In the genomic region with DNA sequence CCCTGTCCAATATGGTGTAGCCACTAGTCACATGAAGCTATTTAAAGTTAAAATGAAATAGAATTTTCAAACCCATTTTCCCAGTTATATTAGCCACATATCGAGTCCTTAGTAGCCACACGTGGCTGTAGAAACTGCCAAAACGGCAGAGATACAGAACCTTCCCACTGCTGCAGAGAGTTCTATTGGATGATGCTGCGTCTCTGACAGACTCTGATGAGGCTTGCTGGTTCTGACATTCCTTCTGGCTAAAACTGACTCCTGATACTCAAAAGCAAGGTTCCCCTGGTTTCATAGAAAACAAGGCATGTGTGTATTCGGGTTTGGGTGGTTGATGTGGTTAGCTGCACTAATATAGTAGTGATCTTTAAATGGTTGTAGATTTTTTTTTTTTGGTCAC, we compare ENCODE assay signal across 14 cellular contexts.
DNase-seq lines count a peak whose midpoint lies in the region; ATAC-seq and TF ChIP-seq lines count a peak whose summit lies in the region.
"Had no signal": no experiment of that assay in that cellular context is flagged by ENCODE, and none has a peak within 500 bp of the region (broad histone marks: within the 10 kb centered on the region; RNA-seq: fewer than 3 reads in every experiment).

No MANE protein-coding gene starts in this region.

- no peak overlapping the region for H4K5ac ChIP-seq in H9 (ENCODE audit: insufficient read length, low read depth, low read length)

- no peaks in the 10 kb centered on the region for H3K36me3 Mint-ChIP-seq in H9 (ENCODE audit: insufficient read depth in 1 of 3, low read depth in 3 of 3)

- no peaks in the 10 kb centered on the region for H3K23me2 ChIP-seq in H9 (ENCODE audit: insufficient read length, low read depth, low read length, poor library complexity, severe bottlenecking)

- no peak overlapping the region for H3K56ac ChIP-seq in H9 (ENCODE audit: insufficient read length, low read depth, low read length)

- no peaks in the 10 kb centered on the region for H3K27me3 Mint-ChIP-seq in H9 (ENCODE audit: low read depth)
- H3K27me3 Mint-ChIP-seq: CD4-positive, alpha-beta memory T cell had no signal

- H3K18ac ChIP-seq in H9 (ENCODE audit: insufficient read length, low read depth, low read length) = no peak overlapping the region
- no peak overlapping the region for H3K18ac ChIP-seq in trophoblast cell (ENCODE audit: low read length)

- H4K12ac ChIP-seq in trophoblast cell (ENCODE audit: low read depth, low read length) = no peak overlapping the region

- no peak overlapping the region for H4K8ac ChIP-seq in H9 (replicated peaks; ENCODE audit: insufficient read length, low read depth, low read length)
- no peak overlapping the region for H4K8ac ChIP-seq in trophoblast cell (ENCODE audit: low read depth, low read length)

- peak overlapping the region; percentile 44 for H2BK120ac ChIP-seq in H9 (ENCODE audit: low read depth, low read length, poor library complexity, severe bottlenecking)
- H2BK120ac ChIP-seq in trophoblast cell (ENCODE audit: insufficient read depth, low read length, poor library complexity) = no peak overlapping the region

- H3K4me1 Mint-ChIP-seq in H9 = peaks cover 56 to 73% of the 10 kb centered on the region in 2 experiments

- H2AK5ac ChIP-seq in H9 (ENCODE audit: insufficient read length, low read length) (no peak overlapping the region), trophoblast cell (ENCODE audit: low read length) (no peak overlapping the region)

- H3T11ph ChIP-seq in H9 (ENCODE audit: low read length) = no peak overlapping the region

- no peak overlapping the region for H2BK15ac ChIP-seq in H9 (ENCODE audit: low read depth, low read length)

- no peaks in the 10 kb centered on the region for H3K79me2 ChIP-seq in H9 (ENCODE audit: insufficient read depth, low read length)
- peaks cover 2% of the 10 kb centered on the region for H3K79me2 ChIP-seq in trophoblast cell (ENCODE audit: control insufficient read depth, insufficient read depth, low read length, poor library complexity)
- peaks cover 80% of the 10 kb centered on the region for H3K79me2 ChIP-seq in Karpas-422 (ENCODE audit: low read length)

- peak overlapping the region in 1 of 2 experiments; percentile 61; a peak in 4 of 5 replicates for H3K4me3 Mint-ChIP-seq in H9

- no peak overlapping the region for H2AFZ ChIP-seq in H9 (ENCODE audit: low read length)
- H2AFZ ChIP-seq in trophoblast cell (ENCODE audit: insufficient read depth, low read length, poor library complexity) = no peak overlapping the region
- H2AFZ ChIP-seq in Karpas-422 (ENCODE audit: low read length) = no peak overlapping the region

- peak overlapping the region; percentile 44 to 92 (median 68); a peak in 5 of 7 replicates for H3K27ac Mint-ChIP-seq in H9

- H2BK12ac ChIP-seq in H9 (ENCODE audit: insufficient read length, low read depth, low read length) (no peak overlapping the region), trophoblast cell (ENCODE audit: low read length) (no peak overlapping the region)

- H3K36me3 ChIP-seq in iPS-15b (ENCODE audit: control insufficient read depth, insufficient read depth, low read length) = no peaks in the 10 kb centered on the region
- H3K36me3 ChIP-seq in trophoblast cell (ENCODE audit: control insufficient read depth in 1 of 2, insufficient read depth in 2 of 2, low read length in 2 of 2) = peaks cover 5 to 6% of the 10 kb centered on the region in 2 experiments
- 0 out of 2 replicates have a peak, but pooled peaks cover 16% of the 10 kb centered on the region for H3K36me3 ChIP-seq in Karpas-422 (ENCODE audit: insufficient read depth, low read length)
- H3K36me3 ChIP-seq: breast epithelium, sigmoid colon had no signal

- H3K14ac ChIP-seq in H9 (ENCODE audit: insufficient read depth, low read length) (no peak overlapping the region), trophoblast cell (ENCODE audit: low read length) (no peak overlapping the region)

- peak overlapping the region; percentile 23 for H3K4me2 ChIP-seq in H9 (ENCODE audit: insufficient read depth, insufficient read length, low read length)
- H3K4me2 ChIP-seq in trophoblast cell (ENCODE audit: low read length) = no peak overlapping the region
- H3K4me2 ChIP-seq in Karpas-422 (ENCODE audit: low read depth, low read length, poor library complexity, severe bottlenecking) = no peak overlapping the region

- H2BK20ac ChIP-seq in H9 (ENCODE audit: low read depth, low read length, poor library complexity, severe bottlenecking) = peak overlapping the region; percentile 91

- H3K4me3 ChIP-seq in iPS-15b (ENCODE audit: low read depth, low read length) (peak overlapping the region; percentile 33), trophoblast cell (ENCODE audit: low read depth, low read length) (no peak overlapping the region), Karpas-422 (ENCODE audit: low read length) (no peak overlapping the region)
- H3K4me3 ChIP-seq: sigmoid colon had no signal

- H3K23ac ChIP-seq in H9 (ENCODE audit: insufficient read length, low read depth, low read length) = no peak overlapping the region
- no peak overlapping the region for H3K23ac ChIP-seq in trophoblast cell (ENCODE audit: low read length)

- DNase-seq in H9 (no peak), trophoblast cell (no peak), NK-92 (lab: John Stamatoyannopoulos, UW; ENCODE audit: unreplicated experiment) (no peak), Karpas-422 (no peak), retina (no peak), NAMALWA (ENCODE audit: low spot score) (no peak)
- DNase-seq: activated naive CD4-positive, alpha-beta T cell treated with anti-CD3 and anti-CD28 coated beads, Interleukin-2, amount 50 U/mL, for 16 hours; CD4-positive, alpha-beta memory T cell; MM.1S; sigmoid colon; stimulated activated CD4-positive, alpha-beta T cell treated with anti-CD3 and anti-CD28 coated beads, Interleukin-4, amount 100 ng/mL, for 1 hour had no signal

- H4K91ac ChIP-seq in H9 (ENCODE audit: insufficient read length, low read depth, low read length) = no peak overlapping the region
- H4K91ac ChIP-seq in trophoblast cell (ENCODE audit: low read depth, low read length) = no peak overlapping the region

- no peak overlapping the region for H2BK5ac ChIP-seq in H9 (ENCODE audit: insufficient read length, low read length)
- no peak overlapping the region for H2BK5ac ChIP-seq in trophoblast cell (ENCODE audit: low read depth, low read length, poor library complexity)

- no peaks in the 10 kb centered on the region for H3K9me3 Mint-ChIP-seq in H9

- H4K20me1 ChIP-seq in H9 (ENCODE audit: control insufficient read depth, insufficient read depth, insufficient read length) (no peaks in the 10 kb centered on the region), Karpas-422 (ENCODE audit: insufficient read depth, low read depth, low read length) (no peaks in the 10 kb centered on the region)

- H3K27me3 ChIP-seq in H9 (ENCODE audit: insufficient read depth, low read length) = no peaks in the 10 kb centered on the region
- H3K27me3 ChIP-seq in iPS-15b (ENCODE audit: control insufficient read depth, insufficient read depth, low read length) = no peaks in the 10 kb centered on the region
- no peaks in the 10 kb centered on the region for H3K27me3 ChIP-seq in trophoblast cell (ENCODE audit: insufficient read depth, low read length)
- H3K27me3 ChIP-seq in Karpas-422 (ENCODE audit: low read length) = no peaks in the 10 kb centered on the region
- H3K27me3 ChIP-seq: breast epithelium, sigmoid colon had no signal

- H3K9ac ChIP-seq in H9 (ENCODE audit: extremely low read depth, insufficient read length, low read length) (no peak overlapping the region), iPS-15b (ENCODE audit: low read depth, low read length) (no peak overlapping the region), trophoblast cell (ENCODE audit: low read length) (no peak overlapping the region), Karpas-422 (ENCODE audit: low read length) (no peak overlapping the region)

- ATAC-seq in SK-N-SH treated with all-trans-retinoic acid at 6 μM for 48 hours = peak; percentile 34

- peaks cover 17% of the 10 kb centered on the region for H3K4me1 ChIP-seq in H9 (ENCODE audit: insufficient read depth, low read length)
- H3K4me1 ChIP-seq in iPS-15b (ENCODE audit: control insufficient read depth, insufficient read depth, low read length) = peaks cover 38% of the 10 kb centered on the region
- peaks cover 2 to 6% of the 10 kb centered on the region in 2 experiments for H3K4me1 ChIP-seq in trophoblast cell (ENCODE audit: control insufficient read depth in 1 of 2, insufficient read depth in 2 of 2, low read length in 2 of 2)
- H3K4me1 ChIP-seq in Karpas-422 (ENCODE audit: low read length) = peaks cover 8% of the 10 kb centered on the region
- H3K4me1 ChIP-seq: breast epithelium had no signal

- H3K9me2 ChIP-seq in Karpas-422 (replicated peaks; ENCODE audit: insufficient read depth, low read length) = no peaks in the 10 kb centered on the region

- WGBS in H9 (ENCODE audit: extremely low coverage, insufficient read length, low lambda C conversion rate) = no CpG with 5 or more reads among the region's 5 CpGs
- WGBS in trophoblast cell (ENCODE audit: extremely low coverage, insufficient coverage, insufficient read length) = no CpG with 5 or more reads among the region's 5 CpGs

- no peak for TF ChIP-seq CTCF in H9 (conservative IDR thresholded peaks at IDR 0.05)

- no peaks in the 10 kb centered on the region for H3K79me1 ChIP-seq in H9 (ENCODE audit: insufficient read depth, low read depth, low read length, poor library complexity, severe bottlenecking)
- H3K79me1 ChIP-seq in trophoblast cell (ENCODE audit: low read length) = peaks cover 2% of the 10 kb centered on the region

- H3K27ac ChIP-seq in H9 (ENCODE audit: insufficient read length, low read depth, low read length) = no peak overlapping the region
- no peak overlapping the region for H3K27ac ChIP-seq in trophoblast cell (ENCODE audit: low read depth, low read length)
- H3K27ac ChIP-seq in Karpas-422 (ENCODE audit: low read length) = no peak overlapping the region
- H3K27ac ChIP-seq: sigmoid colon had no signal

- H3K4ac ChIP-seq in H9 (ENCODE audit: low read depth, low read length) (no peak overlapping the region), trophoblast cell (ENCODE audit: low read depth, low read length) (peak overlapping the region; percentile 40)

- H3K9me3 ChIP-seq in H9 (ENCODE audit: control insufficient read depth, low read depth, low read length) (no peaks in the 10 kb centered on the region), iPS-15b (ENCODE audit: control insufficient read depth, insufficient read depth, low read length) (no peaks in the 10 kb centered on the region), trophoblast cell (ENCODE audit: insufficient read depth, low read depth, low read length) (no peaks in the 10 kb centered on the region), Karpas-422 (ENCODE audit: low read length) (no peaks in the 10 kb centered on the region)
- H3K9me3 ChIP-seq: breast epithelium, sigmoid colon had no signal

TF ChIP-seq in SK-N-SH treated with all-trans-retinoic acid at 6 μM for 48 hours, 23 proteins besides CTCF, POLR2A, EP300 and RAD21 (continues in another document):
- TF ChIP-seq ZNF8 (CRISPR knock-in tag; IDR thresholded peaks at IDR 0.05) (no peak), RARB (CRISPR knock-in tag; IDR thresholded peaks at IDR 0.05) (no peak), ESRRG (CRISPR knock-in tag; IDR thresholded peaks at IDR 0.05) (no peak), ZNF70 (CRISPR knock-in tag; IDR thresholded peaks at IDR 0.05) (no peak), TOX (CRISPR knock-in tag; IDR thresholded peaks at IDR 0.05; ENCODE audit: borderline replicate concordance) (no peak), ISL1 (CRISPR knock-in tag; IDR thresholded peaks at IDR 0.05) (no peak)
